12 cellular contexts compared by ENCODE assay signal in genomic region chr7:44383566-44383965, GRCh38. TPM values are rescaled to one million over a fixed set of nuclear protein-coding genes. Genes with fewer than 3 reads are reported as not detected.
DNase-seq lines count a peak whose midpoint lies in the region; ATAC-seq and TF ChIP-seq lines count a peak whose summit lies in the region.
"Had no signal": no experiment of that assay in that cellular context is flagged by ENCODE, and none has a peak within 500 bp of the region (broad histone marks: within the 10 kb centered on the region; RNA-seq: fewer than 3 reads in every experiment).

No MANE protein-coding gene starts in this region.

- H3K9ac ChIP-seq in colonic mucosa (ENCODE audit: low read depth in 2 of 2, low read length in 2 of 2): no peak overlapping the region
- H3K9ac ChIP-seq: BLaER1 had no signal

- TF ChIP-seq CTCF in colonic mucosa (IDR thresholded peaks at IDR 0.05): no peak
- no peak for TF ChIP-seq CTCF in lower leg skin (IDR thresholded peaks at IDR 0.05)

- 72 to 85% methylated on average over 11 of the region's 11 CpGs for WGBS in lower leg skin, 2 donors

- peak overlapping the region; percentile 79 for H3K27ac ChIP-seq in ACC112 (ENCODE audit: low read depth, low read length)
- H3K27ac ChIP-seq in colonic mucosa: no peak overlapping the region
- H3K27ac ChIP-seq: adrenal gland, BLaER1 had no signal

- H3K36me3 ChIP-seq in ACC112 (ENCODE audit: insufficient read depth, low read length) (no peaks in the 10 kb centered on the region), colonic mucosa (peaks cover 5% of the 10 kb centered on the region)

- no peak overlapping the region for H2AFZ ChIP-seq in ACC112 (ENCODE audit: low read length, unreplicated experiment)

- H3K9me3 ChIP-seq in colonic mucosa: no peaks in the 10 kb centered on the region
- H3K9me3 ChIP-seq: adrenal gland, BLaER1 had no signal

- intact Hi-C loops in colonic mucosa (cut with DNase I) (no loop called here), lower leg skin (cut with DNase I; ENCODE audit: low total_unique reads) (no loop called here)

- no peak overlapping the region for H3K4me3 ChIP-seq in ACC112 (ENCODE audit: low read depth, low read length)
- no peak overlapping the region for H3K4me3 ChIP-seq in colonic mucosa
- no peak overlapping the region for H3K4me3 ChIP-seq in lower leg skin (ENCODE audit: low read depth, poor library complexity, severe bottlenecking)
- H3K4me3 ChIP-seq: adrenal gland, BLaER1 had no signal

- ATAC-seq in GM18511 (IDR thresholded peaks at IDR 0.05; ENCODE audit: unreplicated experiment): no peak
- ATAC-seq: Panc1 had no signal

- peaks cover 62% of the 10 kb centered on the region for H3K4me1 ChIP-seq in ACC112 (ENCODE audit: control insufficient read depth, insufficient read depth, low read length, unreplicated experiment)
- no peaks in the 10 kb centered on the region for H3K4me1 ChIP-seq in colonic mucosa
- H3K4me1 ChIP-seq: BLaER1 had no signal

- H3K27me3 ChIP-seq in ACC112 (ENCODE audit: insufficient read depth, low read length) (no peaks in the 10 kb centered on the region), colonic mucosa (no peaks in the 10 kb centered on the region)
- H3K27me3 ChIP-seq: adrenal gland, BLaER1 had no signal

- DNase-seq in LHCN-M2 (ENCODE audit: low read depth) (peak; percentile 96), colonic mucosa (peak; percentile 11), lower leg skin (ENCODE audit: low spot score in 2 of 2) (peak; percentile 12 to 60), DMS 273 treated with DMSO at 0.1 percent for 48 hours (lab: John Stamatoyannopoulos, UW) (no peak), NCI-H345 treated with DMSO at 0.1 percent for 48 hours (lab: John Stamatoyannopoulos, UW; ENCODE audit: unreplicated experiment) (no peak), NCI-H2107 (lab: John Stamatoyannopoulos, UW) (no peak)
- DNase-seq: naive B cell had no signal

- no peaks in the 10 kb centered on the region for H3K79me2 ChIP-seq in ACC112 (ENCODE audit: control insufficient read depth, insufficient read depth, low read length, unreplicated experiment)

- TF ChIP-seq POLR2A in lower leg skin (IDR thresholded peaks at IDR 0.05): no peak

RNA-seq across cellular contexts. Expression of gene CAMK2B, which starts 58.2 kb away (rescaled TPM):
- 0.06 TPM in 2 replicates for total RNA-seq in LHCN-M2 (2014; rRNA removed)
- polyA plus RNA-seq in LHCN-M2 (2012): 0.19 TPM
- under 1 TPM; 0.42 to 0.80 TPM for total RNA-seq in colonic mucosa
- total RNA-seq in lower leg skin: 1 to 10 TPM in 2 of 4 donors, under 1 TPM in 2; 0.04 to 2.6 (median 1.1) TPM

Comparison
In these comparisons a context has a peak if more than half of its experiments do, and no peak if none do; other contexts are left out.
1. DNase-seq: peak in LHCN-M2 (single experiment), colonic mucosa (single experiment) and lower leg skin (2 of 2); none in DMS 273 treated with DMSO at 0.1 percent for 48 hours (single experiment), NCI-H345 treated with DMSO at 0.1 percent for 48 hours (single experiment) and NCI-H2107 (single experiment).